9 cellular contexts compared by ENCODE assay signal in genomic region chr15:65285291-65286068, GRCh38. TPM values are rescaled to one million over a fixed set of nuclear protein-coding genes. Genes with fewer than 3 reads are reported as not detected.
DNase-seq lines count a peak whose midpoint lies in the region; ATAC-seq and TF ChIP-seq lines count a peak whose summit lies in the region.
"Had no signal": no experiment of that assay in that cellular context is flagged by ENCODE, and none has a peak within 500 bp of the region (broad histone marks: within the 10 kb centered on the region; RNA-seq: fewer than 3 reads in every experiment).

No MANE protein-coding gene starts in this region.

- intact Hi-C loops in PC-3 (cut with micrococcal nuclease): no loop called here

- no peaks in the 10 kb centered on the region for H3K9me3 Mint-ChIP-seq in CD8-positive, alpha-beta memory T cell
- H3K9me3 Mint-ChIP-seq in endodermal cell: no peaks in the 10 kb centered on the region
- no peaks in the 10 kb centered on the region for H3K9me3 Mint-ChIP-seq in osteocyte (ENCODE audit: unreplicated experiment)

- H3K4me2 ChIP-seq in PC-3 (ENCODE audit: low read length): peak overlapping the region; percentile 99

- no peaks in the 10 kb centered on the region for H3K36me3 ChIP-seq in CD8-positive, alpha-beta memory T cell (ENCODE audit: insufficient read depth, low read length)
- H3K36me3 ChIP-seq in PC-3 (ENCODE audit: low read depth, low read length): no peaks in the 10 kb centered on the region
- no peaks in the 10 kb centered on the region for H3K36me3 ChIP-seq in endodermal cell (ENCODE audit: control insufficient read depth, insufficient read depth, low read length)

- 77 to 84% methylated on average over 9 to 10 of the region's 10 CpGs for WGBS in endodermal cell (ENCODE audit: insufficient coverage in 1 of 2, insufficient read length in 1 of 2), 2 experiments

- DNase-seq in CD8-positive, alpha-beta memory T cell: no peak
- DNase-seq in PC-3: no peak
- no peak for DNase-seq in endodermal cell
- no peak for DNase-seq in osteocyte (ENCODE audit: extremely low spot score, unreplicated experiment)
- DNase-seq in NCI-H2029 treated with DMSO at 0.1 percent for 48 hours (lab: John Stamatoyannopoulos, UW): no peak
- DNase-seq in NCI-H510A (lab: John Stamatoyannopoulos, UW): no peak
- DNase-seq in GF-D8 (lab: John Stamatoyannopoulos, UW): no peak
- DNase-seq in putamen (ENCODE audit: low spot score): no peak
- DNase-seq: central memory CD4-positive, alpha-beta T cell had no signal

- CTCF ChIA-PET in CD8-positive, alpha-beta memory T cell (lab: Charles Lee): interaction anchor here (0.6 to 2.6 kb wide), 8 partner anchors 10 to 100 kb away, joined by 3 to 12 read pairs (median 5); partner anchors contain the start of genes CLPX and RNU5B-1
- CTCF ChIA-PET in PC-3 (lab: Charles Lee): interaction anchor here (0.7 to 1.7 kb wide), 2 partner anchors 12 to 535 kb away, joined by 3 read pairs; no protein-coding TSS in a partner anchor

- BruUV-seq in PC-3 (replicated peaks; lab: Mats Ljungman, UMichigan): TSS peak; percentile 57

- TF ChIP-seq CTCF in PC-3 (conservative IDR thresholded peaks at IDR 0.05; ENCODE audit: low read depth, low read length) (no peak), endodermal cell (conservative IDR thresholded peaks at IDR 0.05) (no peak), osteocyte (IDR thresholded peaks at IDR 0.05) (no peak)

- H3K4me1 Mint-ChIP-seq in CD8-positive, alpha-beta memory T cell: peaks cover 31 to 60% (median 49%) of the 10 kb centered on the region in 3 donors
- H3K4me1 Mint-ChIP-seq in endodermal cell (peaks cover 32% of the 10 kb centered on the region), osteocyte (ENCODE audit: unreplicated experiment) (peaks cover 11% of the 10 kb centered on the region)

- no peaks in the 10 kb centered on the region for H3F3A ChIP-seq in PC-3 (ENCODE audit: low read length, unreplicated experiment)

- peak overlapping the region; percentile 80 for H3K4me3 ChIP-seq in CD8-positive, alpha-beta memory T cell (ENCODE audit: low read length)
- H3K4me3 ChIP-seq in PC-3 (ENCODE audit: low read length) (peak overlapping the region; percentile 86), endodermal cell (ENCODE audit: low read length) (peak overlapping the region; percentile 89)

- H2AFZ ChIP-seq in PC-3 (ENCODE audit: low read length): peak overlapping the region; percentile 90

- no peak for ATAC-seq in PC-3

- peaks cover 0 to 21% (median 0%) of the 10 kb centered on the region in 3 donors for H3K36me3 Mint-ChIP-seq in CD8-positive, alpha-beta memory T cell
- H3K36me3 Mint-ChIP-seq in endodermal cell (ENCODE audit: low read depth) (no peaks in the 10 kb centered on the region), osteocyte (ENCODE audit: unreplicated experiment) (peaks cover 5% of the 10 kb centered on the region)

- H3K27me3 Mint-ChIP-seq in CD8-positive, alpha-beta memory T cell: peaks cover 0 to 2% of the 10 kb centered on the region in 2 donors
- H3K27me3 Mint-ChIP-seq in endodermal cell (ENCODE audit: insufficient read depth) (peaks cover 6% of the 10 kb centered on the region), osteocyte (ENCODE audit: unreplicated experiment) (peaks cover 3% of the 10 kb centered on the region)

- H3K27ac ChIP-seq in CD8-positive, alpha-beta memory T cell (ENCODE audit: low read depth, low read length): peak overlapping the region; percentile 78
- H3K27ac ChIP-seq in PC-3 (ENCODE audit: low read length) (no peak overlapping the region), endodermal cell (ENCODE audit: low read depth, low read length) (peak overlapping the region; percentile 85)

- POLR2A ChIA-PET in CD8-positive, alpha-beta memory T cell (lab: Charles Lee): interaction anchor here (0.6 to 2.2 kb wide), 4 partner anchors 10 to 100 kb away, joined by 3 to 28 read pairs (median 24); partner anchors contain the start of genes CLPX, RNU5A-1 and RNU5B-1
- POLR2A ChIA-PET in PC-3 (lab: Charles Lee; ENCODE audit: unreplicated experiment): interaction anchor here (1.0 kb wide), 1 partner anchor 19 kb away, joined by 5 read pairs; the partner anchor contains the start of gene RNU5B-1

- H3K79me2 ChIP-seq in PC-3 (ENCODE audit: low read length): no peaks in the 10 kb centered on the region

- H3K4me1 ChIP-seq in CD8-positive, alpha-beta memory T cell (ENCODE audit: insufficient read depth, low read length): peaks cover 23% of the 10 kb centered on the region
- peaks cover 10% of the 10 kb centered on the region; the same call in 1 of the 2 replicates for H3K4me1 ChIP-seq in PC-3 (ENCODE audit: insufficient read depth, low read length)
- peaks cover 18% of the 10 kb centered on the region for H3K4me1 ChIP-seq in endodermal cell (ENCODE audit: control insufficient read depth, insufficient read depth, low read length)

- H3K4me3 Mint-ChIP-seq in CD8-positive, alpha-beta memory T cell: peak overlapping the region; percentile 67 to 94 (median 88)
- H3K4me3 Mint-ChIP-seq in endodermal cell: peak overlapping the region; percentile 68
- H3K4me3 Mint-ChIP-seq in osteocyte (ENCODE audit: unreplicated experiment): peak overlapping the region; percentile 78

- no peaks in the 10 kb centered on the region for H3K9me2 ChIP-seq in PC-3 (replicated peaks; ENCODE audit: low read length)

- H4K20me1 ChIP-seq in PC-3 (ENCODE audit: low read length): no peaks in the 10 kb centered on the region

- peak overlapping the region; percentile 7 to 96 (median 88) for H3K27ac Mint-ChIP-seq in CD8-positive, alpha-beta memory T cell
- H3K27ac Mint-ChIP-seq in endodermal cell (peak overlapping the region; percentile 68), osteocyte (ENCODE audit: unreplicated experiment) (no peak overlapping the region)

- peak overlapping the region; percentile 69 for H3K9ac ChIP-seq in PC-3 (ENCODE audit: low read length)
- H3K9ac ChIP-seq in endodermal cell (ENCODE audit: extremely low read depth, low read length, poor library complexity, severe bottlenecking): no peak overlapping the region

- H3K9me3 ChIP-seq in CD8-positive, alpha-beta memory T cell (ENCODE audit: low read length): no peaks in the 10 kb centered on the region
- no peaks in the 10 kb centered on the region for H3K9me3 ChIP-seq in PC-3 (ENCODE audit: low read length)
- no peaks in the 10 kb centered on the region for H3K9me3 ChIP-seq in endodermal cell (ENCODE audit: control insufficient read depth, low read length)

- no peaks in the 10 kb centered on the region for H3K27me3 ChIP-seq in CD8-positive, alpha-beta memory T cell (ENCODE audit: insufficient read depth, low read length, poor library complexity, severe bottlenecking)
- H3K27me3 ChIP-seq in PC-3 (ENCODE audit: low read length) (no peaks in the 10 kb centered on the region), endodermal cell (ENCODE audit: control insufficient read depth, insufficient read depth, low read length, poor library complexity, severe bottlenecking) (no peaks in the 10 kb centered on the region)

RNA-seq across cellular contexts. Expression of gene PARP16, which starts 1.2 kb away (rescaled TPM):
- 10 to 100 TPM; 14.1 to 14.7 TPM for total RNA-seq in CD8-positive, alpha-beta memory T cell
- 30.9 TPM for polyA plus RNA-seq in CD8-positive, alpha-beta memory T cell
- total RNA-seq in PC-3 (2014; rRNA removed) (6.4 and 11.0 TPM in 2 replicates), endodermal cell (10 to 100 TPM in 1 of 2 donors, 1 to 10 TPM in 1; 4.3 to 11.6 TPM), osteocyte (9.4 and 9.5 TPM in 2 replicates)
- 12.7 TPM for polyA plus RNA-seq in endodermal cell (2013, experiment 1 of 2)
- polyA plus RNA-seq in endodermal cell (2013, experiment 2 of 2): 12.6 TPM

RNA-seq across cellular contexts. Expression of gene RNU5A-1, which starts 10.4 kb away (rescaled TPM):
- not detected for total RNA-seq in CD8-positive, alpha-beta memory T cell
- not detected for polyA plus RNA-seq in CD8-positive, alpha-beta memory T cell
- total RNA-seq in PC-3 (2014; rRNA removed) (not detected in 2 replicates), endodermal cell (not detected), osteocyte (not detected in 2 replicates)
- polyA plus RNA-seq in endodermal cell (2013, experiment 1 of 2): 11,210 TPM
- 16,814 TPM for polyA plus RNA-seq in endodermal cell (2013, experiment 2 of 2)

RNA-seq across cellular contexts. Expression of gene RNU5B-1, which starts 19.0 kb away (rescaled TPM):
- not detected for total RNA-seq in CD8-positive, alpha-beta memory T cell
- not detected for polyA plus RNA-seq in CD8-positive, alpha-beta memory T cell
- total RNA-seq in PC-3 (2014; rRNA removed) (not detected in 2 replicates), endodermal cell (10 to 100 TPM in 1 of 2 donors, not detected in 1; 18.6 TPM), osteocyte (18.5 and 32.7 TPM in 2 replicates)
- 18,487 TPM for polyA plus RNA-seq in endodermal cell (2013, experiment 1 of 2)
- polyA plus RNA-seq in endodermal cell (2013, experiment 2 of 2): 28,205 TPM
